ENCODE assay signal across 12 cellular contexts in genomic region chr3:183520295-183520694, GRCh38. TPM values are rescaled to one million over a fixed set of nuclear protein-coding genes. Genes with fewer than 3 reads are reported as not detected.
DNase-seq lines count a peak whose midpoint lies in the region; ATAC-seq, FAIRE-seq and TF ChIP-seq lines count a peak whose summit lies in the region.
"Not testable (repeated sequence)": the region's sequence is repeated elsewhere in the genome, so short reads cannot be mapped to it uniquely, and the experiment has no call there.
"Had no signal": no experiment of that assay in that cellular context is flagged by ENCODE, and none has a peak within 500 bp of the region (broad histone marks: within the 10 kb centered on the region; RNA-seq: fewer than 3 reads in every experiment).

No MANE protein-coding gene starts in this region.

- not testable (repeated sequence) for FAIRE-seq in HepG2 (lab: Jason Lieb, UNC)

- H3K4me3 Mint-ChIP-seq in CD4-positive, alpha-beta T cell; activated CD4-positive, alpha-beta T cell treated with anti-CD3 and anti-CD28 coated beads for 36 hours; activated naive CD8-positive, alpha-beta T cell treated with anti-CD3 and anti-CD28 coated beads for 36 hours; nephron; stimulated activated effector memory CD8-positive, alpha-beta T cell treated with anti-CD3 and anti-CD28 coated beads, Interleukin-12 subunit alpha, Interleukin-12 subunit beta, amount 100 ng/mL, for 72 hours: not testable (repeated sequence)
- H3K4me3 Mint-ChIP-seq in IgD-negative memory B cell, result peak overlapping the region in 2 of 4 donors; percentile 15 to 38

- not testable (repeated sequence) for H3K9me3 Mint-ChIP-seq in CD4-positive, alpha-beta T cell; IgD-negative memory B cell; activated CD4-positive, alpha-beta T cell treated with anti-CD3 and anti-CD28 coated beads for 36 hours (ENCODE audit: low read depth); activated naive CD8-positive, alpha-beta T cell treated with anti-CD3 and anti-CD28 coated beads for 36 hours; nephron; stimulated activated effector memory CD8-positive, alpha-beta T cell treated with anti-CD3 and anti-CD28 coated beads, Interleukin-12 subunit alpha, Interleukin-12 subunit beta, amount 100 ng/mL, for 72 hours

- BruUV-seq in HepG2 (replicated peaks; lab: Mats Ljungman, UMichigan), result not testable (repeated sequence)

- H4K20me1 ChIP-seq in SU-DHL-6 (ENCODE audit: low read depth, low read length); HepG2 (ENCODE audit: insufficient read depth, low read length): not testable (repeated sequence)

- H3K79me2 ChIP-seq in SU-DHL-6 (ENCODE audit: insufficient read depth, low read length), result peaks cover 58% of the 10 kb centered on the region
- H3K79me2 ChIP-seq in HepG2 (ENCODE audit: insufficient read depth, low read length), result not testable (repeated sequence)

- not testable (repeated sequence) for H3K27me3 Mint-ChIP-seq in CD4-positive, alpha-beta T cell; IgD-negative memory B cell; activated CD4-positive, alpha-beta T cell treated with anti-CD3 and anti-CD28 coated beads for 36 hours; activated naive CD8-positive, alpha-beta T cell treated with anti-CD3 and anti-CD28 coated beads for 36 hours
- peaks cover 13% of the 10 kb centered on the region for H3K27me3 Mint-ChIP-seq in nephron (ENCODE audit: low read depth)

- in situ Hi-C loops in HepG2 (cut with HindIII; ENCODE audit: extremely low pct_ligation_motif_present, low pct_unique_long_range_greater_than_20kb), result not testable (repeated sequence)

- not testable (repeated sequence) for TF ChIP-seq POLR2A in HepG2 (IDR thresholded peaks at IDR 0.05; ENCODE audit: insufficient read depth in 1 of 2, low read depth in 2 of 2, low read length in 2 of 2)

- H3F3A ChIP-seq in SU-DHL-6 (ENCODE audit: insufficient read depth), result peaks cover 49% of the 10 kb centered on the region

- not testable (repeated sequence) for H3K27ac ChIP-seq in CD4-positive, alpha-beta T cell (ENCODE audit: low read depth, low read length); HepG2 (ENCODE audit: extremely low read length, insufficient read depth, low read length)
- peak overlapping the region; percentile 99 for H3K27ac ChIP-seq in SU-DHL-6 (ENCODE audit: low read depth, low read length)

- intact Hi-C loops in CD4-positive, alpha-beta T cell (cut with DNase I, micrococcal nuclease); activated CD4-positive, alpha-beta T cell treated with anti-CD3 and anti-CD28 coated beads for 36 hours (cut with DNase I, micrococcal nuclease); HepG2 (cut with micrococcal nuclease; ENCODE audit: unreplicated experiment): not testable (repeated sequence)

- TF ChIP-seq RAD21 in HepG2 (CRISPR knock-in tag; IDR thresholded peaks at IDR 0.05), result not testable (repeated sequence)

- H3K9me2 ChIP-seq in SU-DHL-6 (replicated peaks; ENCODE audit: insufficient read depth, low read length), result not testable (repeated sequence)

- not testable (repeated sequence) for TF ChIP-seq EP300 in HepG2 (IDR thresholded peaks at IDR 0.05; ENCODE audit: low read depth in 2 of 2, low read length in 2 of 2); HepG2 (CRISPR knock-in tag; IDR thresholded peaks at IDR 0.05; ENCODE audit: borderline replicate concordance)

- not testable (repeated sequence) for H3K9me3 ChIP-seq in CD4-positive, alpha-beta T cell (ENCODE audit: control insufficient read depth, low read length); SU-DHL-6 (ENCODE audit: insufficient read depth, low read length); HepG2 (ENCODE audit: low read length)

- H3K4me1 ChIP-seq in HepG2 (ENCODE audit: insufficient read depth, low read length), result peaks cover 29% of the 10 kb centered on the region

- not testable (repeated sequence) for TF ChIP-seq CTCF in CD4-positive, alpha-beta T cell (IDR thresholded peaks at IDR 0.05); SU-DHL-6 (IDR thresholded peaks at IDR 0.05; ENCODE audit: insufficient read depth, low read length, poor library complexity, severe bottlenecking); HepG2 (CRISPR knock-in tag; IDR thresholded peaks at IDR 0.05); nephron (IDR thresholded peaks at IDR 0.05; ENCODE audit: unreplicated experiment in 3 of 3)

- H3K4me3 ChIP-seq in SU-DHL-6 (ENCODE audit: insufficient read depth, low read length, poor library complexity, severe bottlenecking), result not testable (repeated sequence)
- 0 out of 6 replicates have a peak overlapping the region, but pooled peaks of 1 of the 3 experiments have one; percentile 38 for H3K4me3 ChIP-seq in HepG2 (replicated peaks in 1 of 3; ENCODE audit: insufficient read depth in 1 of 3, low read depth in 2 of 3, low read length in 3 of 3)

- POLR2A ChIA-PET in CD4-positive, alpha-beta T cell (lab: Charles Lee); activated CD4-positive, alpha-beta T cell treated with anti-CD3 and anti-CD28 coated beads for 36 hours (lab: Charles Lee); HepG2 (lab: Yijun Ruan, JAX): not testable (repeated sequence)

- not testable (repeated sequence) for H3K27me3 ChIP-seq in CD4-positive, alpha-beta T cell (ENCODE audit: control insufficient read depth, insufficient read depth, low read length); SU-DHL-6 (ENCODE audit: low read length)
- peaks cover 0 to 23% of the 10 kb centered on the region in 2 experiments; a peak in 3 of 5 replicates for H3K27me3 ChIP-seq in HepG2 (ENCODE audit: control insufficient read depth in 1 of 2, insufficient read depth in 2 of 2, low read length in 2 of 2)

- H3K4me1 Mint-ChIP-seq in CD4-positive, alpha-beta T cell (ENCODE audit: low read depth), result peaks cover 62% of the 10 kb centered on the region
- H3K4me1 Mint-ChIP-seq in IgD-negative memory B cell, result peaks cover 44 to 65% (median 49%) of the 10 kb centered on the region in 3 donors
- peaks cover 64% of the 10 kb centered on the region for H3K4me1 Mint-ChIP-seq in activated CD4-positive, alpha-beta T cell treated with anti-CD3 and anti-CD28 coated beads for 36 hours
- H3K4me1 Mint-ChIP-seq in activated naive CD8-positive, alpha-beta T cell treated with anti-CD3 and anti-CD28 coated beads for 36 hours, result peaks cover 49% of the 10 kb centered on the region
- not testable (repeated sequence) for H3K4me1 Mint-ChIP-seq in nephron
- H3K4me1 Mint-ChIP-seq in stimulated activated effector memory CD8-positive, alpha-beta T cell treated with anti-CD3 and anti-CD28 coated beads, Interleukin-12 subunit alpha, Interleukin-12 subunit beta, amount 100 ng/mL, for 72 hours, result peaks cover 52% of the 10 kb centered on the region

- H3K9ac ChIP-seq in SU-DHL-6 (ENCODE audit: low read length), result peak overlapping the region; percentile 65
- not testable (repeated sequence) for H3K9ac ChIP-seq in HepG2 (ENCODE audit: insufficient read depth, low read depth, low read length)

- WGBS in HepG2 (ENCODE audit: low lambda C conversion rate), result 37% methylated on average over 8 of the region's 8 CpGs

- H2AFZ ChIP-seq in SU-DHL-6 (ENCODE audit: low read depth, low read length, severe bottlenecking); HepG2 (ENCODE audit: low read length): not testable (repeated sequence)

- peak overlapping the region; percentile 10 for H3K27ac Mint-ChIP-seq in CD4-positive, alpha-beta T cell
- H3K27ac Mint-ChIP-seq in IgD-negative memory B cell, result peak overlapping the region; percentile 2 to 65 (median 2)
- peak overlapping the region; percentile 20 for H3K27ac Mint-ChIP-seq in activated CD4-positive, alpha-beta T cell treated with anti-CD3 and anti-CD28 coated beads for 36 hours
- H3K27ac Mint-ChIP-seq in activated naive CD8-positive, alpha-beta T cell treated with anti-CD3 and anti-CD28 coated beads for 36 hours, result peak overlapping the region; percentile 8
- H3K27ac Mint-ChIP-seq in nephron, result peak overlapping the region in 2 of 3 experiments; percentile 37 to 68
- H3K27ac Mint-ChIP-seq in stimulated activated effector memory CD8-positive, alpha-beta T cell treated with anti-CD3 and anti-CD28 coated beads, Interleukin-12 subunit alpha, Interleukin-12 subunit beta, amount 100 ng/mL, for 72 hours, result peak overlapping the region; percentile 9

- H3K4me2 ChIP-seq in SU-DHL-6 (ENCODE audit: low read depth, low read length, poor library complexity, severe bottlenecking) (peak overlapping the region; percentile 96), HepG2 (ENCODE audit: low read depth, low read length) (peak overlapping the region; percentile 59)

- ATAC-seq in CD4-positive, alpha-beta T cell (ENCODE audit: poor library complexity); activated CD4-positive, alpha-beta T cell treated with anti-CD3 and anti-CD28 coated beads for 36 hours; HepG2; stimulated activated effector memory CD8-positive, alpha-beta T cell treated with anti-CD3 and anti-CD28 coated beads, Interleukin-12 subunit alpha, Interleukin-12 subunit beta, amount 100 ng/mL, for 72 hours: not testable (repeated sequence)

- peaks cover 72% of the 10 kb centered on the region for H3K36me3 Mint-ChIP-seq in CD4-positive, alpha-beta T cell (ENCODE audit: low read depth)
- peaks cover 20% of the 10 kb centered on the region for H3K36me3 Mint-ChIP-seq in IgD-negative memory B cell
- peaks cover 64% of the 10 kb centered on the region for H3K36me3 Mint-ChIP-seq in activated CD4-positive, alpha-beta T cell treated with anti-CD3 and anti-CD28 coated beads for 36 hours (ENCODE audit: low read depth)
- H3K36me3 Mint-ChIP-seq in activated naive CD8-positive, alpha-beta T cell treated with anti-CD3 and anti-CD28 coated beads for 36 hours, result peaks cover 40% of the 10 kb centered on the region
- H3K36me3 Mint-ChIP-seq in nephron (ENCODE audit: low read depth), result not testable (repeated sequence)
- peaks cover 53% of the 10 kb centered on the region for H3K36me3 Mint-ChIP-seq in stimulated activated effector memory CD8-positive, alpha-beta T cell treated with anti-CD3 and anti-CD28 coated beads, Interleukin-12 subunit alpha, Interleukin-12 subunit beta, amount 100 ng/mL, for 72 hours

- DNase-seq in CD4-positive, alpha-beta T cell; activated CD4-positive, alpha-beta T cell treated with anti-CD3 and anti-CD28 coated beads for 36 hours; activated naive CD8-positive, alpha-beta T cell treated with anti-CD3 and anti-CD28 coated beads for 36 hours; HepG2 (ENCODE audit: low spot score); stimulated activated effector memory CD8-positive, alpha-beta T cell treated with anti-CD3 and anti-CD28 coated beads, Interleukin-12 subunit alpha, Interleukin-12 subunit beta, amount 100 ng/mL, for 72 hours (ENCODE audit: low spot score in 2 of 2): not testable (repeated sequence)

- not testable (repeated sequence) for H3K36me3 ChIP-seq in SU-DHL-6 (ENCODE audit: low read length); HepG2 (replicated peaks in 1 of 2; ENCODE audit: control insufficient read depth in 1 of 2, insufficient read depth in 2 of 2, low read length in 2 of 2)

- CTCF ChIA-PET in CD4-positive, alpha-beta T cell (lab: Charles Lee); activated CD4-positive, alpha-beta T cell treated with anti-CD3 and anti-CD28 coated beads for 36 hours (lab: Charles Lee); HepG2 (lab: Yijun Ruan, JAX; ENCODE audit: low intra/inter-chr PET ratio, low total read pairs): not testable (repeated sequence)

RNA-seq across cellular contexts. Expression of gene KLHL6, which starts 35.2 kb away (rescaled TPM):
- 10 to 100 TPM; 23.9 to 24.2 TPM for total RNA-seq in CD4-positive, alpha-beta T cell
- 31.3 TPM for polyA plus RNA-seq in IgD-negative memory B cell
- total RNA-seq in activated CD4-positive, alpha-beta T cell treated with anti-CD3 and anti-CD28 coated beads for 36 hours, result 10 to 100 TPM; 62.8 to 64.7 TPM
- total RNA-seq in activated naive CD8-positive, alpha-beta T cell treated with anti-CD3 and anti-CD28 coated beads for 36 hours, result 10 to 100 TPM; 26.6 to 26.8 TPM
- total RNA-seq in HepG2 (2016; rRNA removed; fragmentation: Illumina TruSeq; extraction: Trizol), result not detected in 2 replicates
- total RNA-seq in HepG2 (2016; cell fraction: cytosol; rRNA removed; fragmentation: Illumina TruSeq; extraction: Trizol; ENCODE audit: low read depth), result not detected in 2 replicates
- total RNA-seq in HepG2 (2016; cell fraction: insoluble cytoplasmic fraction; rRNA removed; fragmentation: Illumina TruSeq; extraction: Trizol), result not detected in 2 replicates
- not detected in 2 replicates for total RNA-seq in HepG2 (2016; cell fraction: membrane; rRNA removed; fragmentation: Illumina TruSeq; extraction: Trizol)
- not detected in 2 replicates for total RNA-seq in HepG2 (2016; cell fraction: nucleus; rRNA removed; fragmentation: Illumina TruSeq; extraction: Trizol)
- polyA plus RNA-seq in HepG2 (2011; rRNA removed), result not detected in 2 replicates
- polyA plus RNA-seq in HepG2 (2011; cell fraction: cytosol; rRNA removed), result 0.03 TPM in 1 of 2 replicates, not detected in the other
- polyA plus RNA-seq in HepG2 (2011; cell fraction: nucleus; rRNA removed), result 0.05 TPM in 1 of 2 replicates, not detected in the other
- polyA plus RNA-seq in HepG2 (2012), result 0.04 and 0.07 TPM in 2 replicates
- not detected in 2 replicates for polyA plus RNA-seq in HepG2 (2016; cell fraction: cytosol; fragmentation: Illumina TruSeq; extraction: Trizol; ENCODE audit: low read depth)
- polyA plus RNA-seq in HepG2 (2016; cell fraction: insoluble cytoplasmic fraction; fragmentation: Illumina TruSeq; extraction: Trizol; ENCODE audit: low read depth), result not detected in 2 replicates
- polyA plus RNA-seq in HepG2 (2016; cell fraction: membrane; fragmentation: Illumina TruSeq; extraction: Trizol; ENCODE audit: low read depth), result not detected in 2 replicates
- polyA plus RNA-seq in HepG2 (2016; cell fraction: nucleus; fragmentation: Illumina TruSeq; extraction: Trizol; ENCODE audit: insufficient read depth, low read depth), result not detected in 2 replicates
- 0.33 TPM in 1 of 2 replicates, not detected in the other for polyA minus RNA-seq in HepG2 (2011; rRNA and poly(A)+ RNA removed; ENCODE audit: low replicate concordance)
- not detected in 2 replicates for polyA minus RNA-seq in HepG2 (2011; cell fraction: cytosol; rRNA and poly(A)+ RNA removed)
- polyA minus RNA-seq in HepG2 (2011; cell fraction: nucleus; rRNA and poly(A)+ RNA removed), result not detected in 2 replicates
- total RNA-seq: A172, Calu3, H4, IMR-90 had no signal
- polyA plus RNA-seq: IMR-90 had no signal

Comparison
In these comparisons a context has a peak if more than half of its experiments do, and no peak if none do; other contexts are left out.
1. H3K27ac Mint-ChIP-seq: peak in every context shown above with its lines; median percentile 52 in nephron; 20 in activated CD4-positive, alpha-beta T cell treated with anti-CD3 and anti-CD28 coated beads for 36 hours; 10 in CD4-positive, alpha-beta T cell; 9 in stimulated activated effector memory CD8-positive, alpha-beta T cell treated with anti-CD3 and anti-CD28 coated beads, Interleukin-12 subunit alpha, Interleukin-12 subunit beta, amount 100 ng/mL, for 72 hours; 8 in activated naive CD8-positive, alpha-beta T cell treated with anti-CD3 and anti-CD28 coated beads for 36 hours; 2 in IgD-negative memory B cell.
2. RNA of gene KLHL6, which starts 35.2 kb away (total RNA-seq): 62.8 to 64.7 TPM in activated CD4-positive, alpha-beta T cell treated with anti-CD3 and anti-CD28 coated beads for 36 hours, 26.6 to 26.8 TPM in activated naive CD8-positive, alpha-beta T cell treated with anti-CD3 and anti-CD28 coated beads for 36 hours and 23.9 to 24.2 TPM in CD4-positive, alpha-beta T cell; not detected in HepG2; every median in the first group is over 10 times any median in the second.